ENCODE assay signal across 22 cellular contexts in genomic region chr2:158115202-158115783, GRCh38. TPM values are rescaled to one million over a fixed set of nuclear protein-coding genes. Genes with fewer than 3 reads are reported as not detected.
"Had no signal": no experiment of that assay in that cellular context is flagged by ENCODE, and none has a peak within 500 bp of the region (broad histone marks: within the 10 kb centered on the region; RNA-seq: fewer than 3 reads in every experiment).

No MANE protein-coding gene starts in this region.

- H3K4me3 ChIP-seq: body of pancreas, lower lobe of right lung, prostate gland, suprapubic skin, upper lobe of left lung had no signal

- H3K27me3 Mint-ChIP-seq: naive B cell had no signal

- ATAC-seq: activated CD4-positive, CD25-positive, alpha-beta regulatory T cell treated with anti-CD3 and anti-CD28 coated beads, Interleukin-2, amount 50 U/mL, for 24 hours; activated CD8-positive, alpha-beta memory T cell treated with anti-CD3 and anti-CD28 coated beads, Interleukin-2, amount 10 ng/mL, durations not matched to agents 7 days and 5 days; activated naive CD4-positive, alpha-beta T cell treated with anti-CD3 and anti-CD28 coated beads, Interleukin-2, amount 50 U/mL, for 72 hours; body of pancreas; lower lobe of right lung; sciatic nerve had no signal

- H3K27ac ChIP-seq: body of pancreas, lower lobe of right lung, prostate gland, suprapubic skin had no signal

- DNase-seq: activated CD8-positive, alpha-beta memory T cell treated with anti-CD3 and anti-CD28 coated beads, Interleukin-2, amount 10 ng/mL, durations not matched to agents 7 days and 5 days; activated effector memory CD4-positive, alpha-beta T cell treated with Interleukin-2 at 50 U/mL for 16 hours; activated T-cell treated with anti-CD3 and anti-CD28 coated beads, Interleukin-2, amount 50 U/mL, for 24 hours; amniotic stem cell; body of pancreas; cerebellar nuclear complex; endodermal cell; glutamatergic neuron; lower lobe of right lung; naive B cell; occipital lobe; stimulated activated CD4-positive, alpha-beta T cell treated with anti-CD3 and anti-CD28 coated beads, Interleukin-12 subunit alpha, Interleukin-12 subunit beta, amount 100 ng/mL, for 4 hours; stimulated activated naive CD4-positive, alpha-beta T cell treated with Interleukin-2 at 50 U/mL for 16 hours had no signal

- H3K4me3 Mint-ChIP-seq: activated CD8-positive, alpha-beta memory T cell treated with anti-CD3 and anti-CD28 coated beads, Interleukin-2, amount 10 ng/mL, durations not matched to agents 7 days and 5 days; activated T-cell treated with anti-CD3 and anti-CD28 coated beads, Interleukin-2, amount 50 U/mL, for 24 hours; endodermal cell; naive B cell had no signal

- H3K27me3 ChIP-seq: body of pancreas, suprapubic skin, upper lobe of left lung had no signal

- H3K36me3 ChIP-seq: lower lobe of right lung, prostate gland, suprapubic skin, upper lobe of left lung had no signal

- H3K36me3 Mint-ChIP-seq: activated CD8-positive, alpha-beta memory T cell treated with anti-CD3 and anti-CD28 coated beads, Interleukin-2, amount 10 ng/mL, durations not matched to agents 7 days and 5 days; activated naive CD4-positive, alpha-beta T cell treated with anti-CD3 and anti-CD28 coated beads, Interleukin-2, amount 50 U/mL, for 72 hours; naive B cell had no signal

- H3K9me3 ChIP-seq: body of pancreas, lower lobe of right lung, prostate gland, suprapubic skin, upper lobe of left lung had no signal

- H3K4me1 Mint-ChIP-seq: activated CD8-positive, alpha-beta memory T cell treated with anti-CD3 and anti-CD28 coated beads, Interleukin-2, amount 10 ng/mL, durations not matched to agents 7 days and 5 days; naive B cell had no signal

- H3K27ac Mint-ChIP-seq: activated CD8-positive, alpha-beta memory T cell treated with anti-CD3 and anti-CD28 coated beads, Interleukin-2, amount 10 ng/mL, durations not matched to agents 7 days and 5 days; activated naive CD4-positive, alpha-beta T cell treated with anti-CD3 and anti-CD28 coated beads, Interleukin-2, amount 50 U/mL, for 72 hours; activated T-cell treated with anti-CD3 and anti-CD28 coated beads, Interleukin-2, amount 50 U/mL, for 24 hours; endodermal cell; naive B cell had no signal

- H3K4me1 ChIP-seq: body of pancreas, lower lobe of right lung, prostate gland, suprapubic skin, upper lobe of left lung had no signal

- H3K9me3 Mint-ChIP-seq: activated naive CD4-positive, alpha-beta T cell treated with anti-CD3 and anti-CD28 coated beads, Interleukin-2, amount 50 U/mL, for 72 hours; activated T-cell treated with anti-CD3 and anti-CD28 coated beads, Interleukin-2, amount 50 U/mL, for 24 hours; naive B cell had no signal

RNA-seq across cellular contexts. Expression of gene UPP2, which starts 13.6 kb away (rescaled TPM):
- total RNA-seq: activated CD8-positive, alpha-beta memory T cell treated with anti-CD3 and anti-CD28 coated beads, Interleukin-2, amount 10 ng/mL, durations not matched to agents 7 days and 5 days; activated naive CD4-positive, alpha-beta T cell treated with anti-CD3 and anti-CD28 coated beads, Interleukin-2, amount 50 U/mL, for 72 hours; body of pancreas; dermis microvascular lymphatic vessel endothelial cell; endodermal cell; lower lobe of right lung; prostate gland; sciatic nerve; suprapubic skin; T-helper 2 cell treated with Interferon-gamma antibody and Interleukin-4, amounts not matched to agents 100 ng/mL and 5 ng/mL, for 36 hours; upper lobe of left lung had no signal
- polyA plus RNA-seq: esophagus had no signal
